ENCODE assay signal across 18 cellular contexts in the genomic region with DNA sequence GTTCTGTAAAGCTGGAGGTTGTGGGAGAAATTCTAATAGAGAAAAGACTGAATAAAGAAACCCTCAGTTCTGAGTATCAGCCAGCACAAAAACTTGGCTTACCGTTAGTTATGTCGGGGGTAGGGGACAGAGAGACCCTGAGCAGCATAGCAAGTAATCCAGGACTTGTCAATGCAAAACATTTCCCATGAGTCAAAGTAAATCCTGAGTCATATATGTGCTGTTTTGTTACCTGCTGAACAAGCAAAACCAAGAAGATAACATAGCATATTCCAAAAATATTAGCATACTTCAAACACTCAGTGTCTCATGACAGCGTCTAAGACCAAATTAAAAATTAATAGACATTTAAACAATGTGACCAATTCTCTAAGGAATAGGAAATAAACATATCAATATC.
DNase-seq lines count a peak whose midpoint lies in the region; ATAC-seq and TF ChIP-seq lines count a peak whose summit lies in the region.
"Had no signal": no experiment of that assay in that cellular context is flagged by ENCODE, and none has a peak within 500 bp of the region (broad histone marks: within the 10 kb centered on the region; RNA-seq: fewer than 3 reads in every experiment).

No MANE protein-coding gene starts in this region.

- H3K4me3 Mint-ChIP-seq in neural progenitor cell = no peak overlapping the region
- no peak overlapping the region for H3K4me3 Mint-ChIP-seq in CD8-positive, alpha-beta memory T cell
- H3K4me3 Mint-ChIP-seq: CD8-positive, alpha-beta T cell had no signal

- POLR2A ChIA-PET in PC-3 (lab: Charles Lee; ENCODE audit: unreplicated experiment) = no interaction called here
- POLR2A ChIA-PET in CD8-positive, alpha-beta memory T cell (lab: Charles Lee) = no interaction called here

- no peaks in the 10 kb centered on the region for H4K20me1 ChIP-seq in PC-3 (ENCODE audit: low read length)
- no peaks in the 10 kb centered on the region for H4K20me1 ChIP-seq in neural progenitor cell (ENCODE audit: low read depth)
- H4K20me1 ChIP-seq: BLaER1 had no signal

- H3K4me1 Mint-ChIP-seq in neural progenitor cell = no peaks in the 10 kb centered on the region
- H3K4me1 Mint-ChIP-seq in CD8-positive, alpha-beta memory T cell = no peaks in the 10 kb centered on the region

- no peaks in the 10 kb centered on the region for H3K36me3 ChIP-seq in PC-3 (ENCODE audit: low read depth, low read length)
- no peaks in the 10 kb centered on the region for H3K36me3 ChIP-seq in neural progenitor cell
- H3K36me3 ChIP-seq in CD8-positive, alpha-beta memory T cell (ENCODE audit: insufficient read depth, low read length) = no peaks in the 10 kb centered on the region
- H3K36me3 ChIP-seq: BLaER1 had no signal

- peak; percentile 31 for DNase-seq in ELR (ENCODE audit: low read depth)
- peak; percentile 37 for DNase-seq in PC-3
- DNase-seq in choroid plexus epithelial cell (ENCODE audit: low read depth) = peak; percentile 49
- DNase-seq in neural progenitor cell (ENCODE audit: low spot score) = no peak
- no peak for DNase-seq in CD8-positive, alpha-beta memory T cell
- no peak for DNase-seq in SK-N-DZ (ENCODE audit: low spot score)
- DNase-seq in NCI-H128 (lab: John Stamatoyannopoulos, UW; ENCODE audit: unreplicated experiment) = no peak
- DNase-seq: CD8-positive, alpha-beta T cell; MV-4-11; NCI-H1417 treated with DMSO at 0.1 percent for 48 hours; NCI-H2029; NCI-H2171; NCI-H510A; NCI-H774; SK-N-SH had no signal

- H3K9ac ChIP-seq in PC-3 (ENCODE audit: low read length) (no peak overlapping the region), neural progenitor cell (no peak overlapping the region)
- H3K9ac ChIP-seq: BLaER1, SK-N-SH had no signal

- no peak overlapping the region for H3K27ac ChIP-seq in PC-3 (ENCODE audit: low read length)
- no peak overlapping the region for H3K27ac ChIP-seq in neural progenitor cell
- no peak overlapping the region for H3K27ac ChIP-seq in CD8-positive, alpha-beta memory T cell (ENCODE audit: low read depth, low read length)
- H3K27ac ChIP-seq: BLaER1 had no signal

- H3K27me3 ChIP-seq in PC-3 (ENCODE audit: low read length) (no peaks in the 10 kb centered on the region), neural progenitor cell (no peaks in the 10 kb centered on the region)
- H3K27me3 ChIP-seq in CD8-positive, alpha-beta memory T cell (ENCODE audit: insufficient read depth, low read length, poor library complexity, severe bottlenecking) = no peaks in the 10 kb centered on the region
- H3K27me3 ChIP-seq: BLaER1 had no signal

- H3K27me3 Mint-ChIP-seq in neural progenitor cell (ENCODE audit: insufficient read depth, low read depth) = no peaks in the 10 kb centered on the region
- H3K27me3 Mint-ChIP-seq in CD8-positive, alpha-beta memory T cell = no peaks in the 10 kb centered on the region

- H3F3A ChIP-seq in PC-3 (ENCODE audit: low read length, unreplicated experiment) (no peaks in the 10 kb centered on the region), neural progenitor cell (ENCODE audit: low read depth) (no peaks in the 10 kb centered on the region)

- no peak overlapping the region for H3K4me2 ChIP-seq in PC-3 (ENCODE audit: low read length)
- H3K4me2 ChIP-seq in neural progenitor cell = no peak overlapping the region
- H3K4me2 ChIP-seq: BLaER1, SK-N-SH had no signal

- TF ChIP-seq CTCF in PC-3 (conservative IDR thresholded peaks at IDR 0.05; ENCODE audit: low read depth, low read length) (no peak), choroid plexus epithelial cell (conservative IDR thresholded peaks at IDR 0.05; ENCODE audit: low read depth, low read length) (no peak), neural progenitor cell (IDR thresholded peaks at IDR 0.05) (no peak)

- H3K79me2 ChIP-seq in PC-3 (ENCODE audit: low read length) (no peaks in the 10 kb centered on the region), neural progenitor cell (ENCODE audit: low read depth) (no peaks in the 10 kb centered on the region)

- no peak overlapping the region for H3K27ac Mint-ChIP-seq in neural progenitor cell
- no peak overlapping the region for H3K27ac Mint-ChIP-seq in CD8-positive, alpha-beta memory T cell
- H3K27ac Mint-ChIP-seq: CD8-positive, alpha-beta T cell had no signal

- no peak overlapping the region for H2AFZ ChIP-seq in PC-3 (ENCODE audit: low read length)
- peak overlapping the region; percentile 70 for H2AFZ ChIP-seq in neural progenitor cell (replicated peaks)

- H3K4me3 ChIP-seq in PC-3 (ENCODE audit: low read length) = no peak overlapping the region
- H3K4me3 ChIP-seq in choroid plexus epithelial cell (ENCODE audit: low read depth, low read length) = no peak overlapping the region
- H3K4me3 ChIP-seq in neural progenitor cell = no peak overlapping the region
- no peak overlapping the region for H3K4me3 ChIP-seq in CD8-positive, alpha-beta memory T cell (ENCODE audit: low read length)
- H3K4me3 ChIP-seq: BLaER1 had no signal

- BruUV-seq in PC-3 (replicated peaks; lab: Mats Ljungman, UMichigan) = no TSS peak

- H3K9me3 ChIP-seq in PC-3 (ENCODE audit: low read length) (no peaks in the 10 kb centered on the region), neural progenitor cell (ENCODE audit: low read depth) (no peaks in the 10 kb centered on the region)
- H3K9me3 ChIP-seq in CD8-positive, alpha-beta memory T cell (ENCODE audit: low read length) = no peaks in the 10 kb centered on the region
- H3K9me3 ChIP-seq: BLaER1, SK-N-SH had no signal

- H3K9me3 Mint-ChIP-seq in neural progenitor cell = no peaks in the 10 kb centered on the region
- peaks cover 0 to 27% (median 0%) of the 10 kb centered on the region in 5 donors for H3K9me3 Mint-ChIP-seq in CD8-positive, alpha-beta memory T cell

- H3K9me2 ChIP-seq in PC-3 (replicated peaks; ENCODE audit: low read length) = no peaks in the 10 kb centered on the region
- H3K9me2 ChIP-seq: SK-N-SH had no signal

- intact Hi-C loops in PC-3 (cut with micrococcal nuclease) = no loop called here

- CTCF ChIA-PET in PC-3 (lab: Charles Lee) = no interaction called here
- CTCF ChIA-PET in CD8-positive, alpha-beta memory T cell (lab: Charles Lee) = no interaction called here

- ATAC-seq in PC-3 (peak; percentile 66), GM18907 (IDR thresholded peaks at IDR 0.05; ENCODE audit: unreplicated experiment) (no peak)
- ATAC-seq: CD8-positive, alpha-beta T cell; Right ventricle myocardium inferior had no signal

- no peaks in the 10 kb centered on the region for H3K4me1 ChIP-seq in PC-3 (ENCODE audit: insufficient read depth, low read length)
- peaks cover 5% of the 10 kb centered on the region for H3K4me1 ChIP-seq in neural progenitor cell
- no peaks in the 10 kb centered on the region for H3K4me1 ChIP-seq in CD8-positive, alpha-beta memory T cell (ENCODE audit: insufficient read depth, low read length)
- H3K4me1 ChIP-seq: BLaER1 had no signal

- no peaks in the 10 kb centered on the region for H3K36me3 Mint-ChIP-seq in neural progenitor cell
- H3K36me3 Mint-ChIP-seq in CD8-positive, alpha-beta memory T cell = no peaks in the 10 kb centered on the region
- H3K36me3 Mint-ChIP-seq: CD8-positive, alpha-beta T cell had no signal

Comparison
In these comparisons a context has a peak if more than half of its experiments do, and no peak if none do; other contexts are left out.
1. DNase-seq: peak in ELR (single experiment), PC-3 (single experiment) and choroid plexus epithelial cell (single experiment); none in neural progenitor cell (single experiment), CD8-positive, alpha-beta memory T cell (0 of 5), SK-N-DZ (single experiment) and NCI-H128 (single experiment).